Comparison of ENCODE assay signal across 12 cellular contexts in the genomic region with DNA sequence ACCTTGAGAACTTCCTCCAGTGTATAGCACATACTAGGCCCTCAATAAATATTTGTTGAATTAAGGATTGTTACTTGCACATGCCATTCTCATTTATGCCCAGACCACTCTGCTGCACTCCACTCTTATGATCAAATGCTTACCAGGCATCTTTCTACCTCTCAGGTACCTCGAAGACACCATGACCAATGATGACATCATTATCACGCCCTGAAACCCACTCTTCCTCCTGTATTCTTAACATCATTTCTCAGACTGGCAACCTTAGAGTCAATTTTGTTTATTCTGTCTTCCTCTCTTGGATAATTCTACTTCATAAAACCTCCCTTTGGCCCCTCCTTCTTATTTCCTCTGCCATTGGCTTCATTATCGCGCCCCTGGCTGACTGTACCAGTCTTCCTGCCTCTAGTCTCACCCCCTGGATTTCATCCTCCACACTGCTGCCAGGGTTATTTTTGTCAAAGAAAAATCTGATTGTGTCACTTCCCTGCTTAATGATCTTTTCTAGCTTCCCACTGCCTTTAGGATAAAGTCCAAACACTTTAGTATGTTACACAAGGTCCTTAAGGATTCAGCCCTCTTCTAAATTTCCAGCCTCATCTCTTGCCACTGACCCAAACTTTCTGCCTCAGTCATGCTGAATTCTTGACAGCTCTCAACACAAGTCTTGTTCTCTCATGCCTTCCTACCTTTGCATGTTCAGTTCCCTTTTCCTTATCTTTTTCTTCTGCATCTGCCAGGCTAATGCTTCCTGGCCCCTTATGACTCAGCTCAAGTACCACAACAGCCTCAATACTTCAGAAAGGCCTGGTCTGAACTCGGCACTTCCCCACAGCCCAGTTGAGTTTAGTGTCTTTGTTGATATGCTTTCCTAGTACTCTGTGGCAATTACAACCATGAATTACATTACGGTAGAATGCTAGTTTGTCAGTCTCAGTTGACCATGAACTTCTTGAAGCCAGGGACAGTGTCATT. TPM values are rescaled to one million over a fixed set of nuclear protein-coding genes. Genes with fewer than 3 reads are reported as not detected.
DNase-seq lines count a peak whose midpoint lies in the region; ATAC-seq lines count a peak whose summit lies in the region.
"Had no signal": no experiment of that assay in that cellular context is flagged by ENCODE, and none has a peak within 500 bp of the region (broad histone marks: within the 10 kb centered on the region; RNA-seq: fewer than 3 reads in every experiment).

No MANE protein-coding gene starts in this region.

- peaks cover 12% of the 10 kb centered on the region for H3K36me3 Mint-ChIP-seq in activated T-helper 17 cell treated with anti-CD3 and anti-CD28 coated beads, Interleukin-2, amount 50 U/mL, for 72 hours (ENCODE audit: low read depth)
- H3K36me3 Mint-ChIP-seq in naive thymus-derived CD4-positive, alpha-beta T cell, result peaks cover 6 to 33% (median 21%) of the 10 kb centered on the region in 5 donors

- H3K27ac Mint-ChIP-seq in activated T-helper 17 cell treated with anti-CD3 and anti-CD28 coated beads, Interleukin-2, amount 50 U/mL, for 72 hours, result peak overlapping the region; percentile 60
- H3K27ac Mint-ChIP-seq in naive thymus-derived CD4-positive, alpha-beta T cell, result peak overlapping the region in 2 of 9 donors; percentile 25 to 68
- H3K27ac Mint-ChIP-seq: progenitor cell of endocrine pancreas had no signal

- intact Hi-C loops in naive thymus-derived CD4-positive, alpha-beta T cell (cut with micrococcal nuclease), result no loop called here

- no peaks in the 10 kb centered on the region for H3K9me3 ChIP-seq in naive thymus-derived CD4-positive, alpha-beta T cell (ENCODE audit: control insufficient read depth in 2 of 3, low read length in 3 of 3)
- H3K9me3 ChIP-seq: adrenal gland, upper lobe of left lung had no signal

- POLR2A ChIA-PET in naive thymus-derived CD4-positive, alpha-beta T cell (lab: Charles Lee), result no interaction called here

- no peak overlapping the region for H3K4me3 ChIP-seq in naive thymus-derived CD4-positive, alpha-beta T cell (ENCODE audit: low read length)
- H3K4me3 ChIP-seq: adrenal gland, upper lobe of left lung had no signal

- H3K27me3 ChIP-seq in naive thymus-derived CD4-positive, alpha-beta T cell (ENCODE audit: control insufficient read depth in 2 of 2, insufficient read depth in 2 of 2, low read length in 2 of 2), result no peaks in the 10 kb centered on the region
- H3K27me3 ChIP-seq: upper lobe of left lung had no signal

- H3K4me1 Mint-ChIP-seq in activated T-helper 17 cell treated with anti-CD3 and anti-CD28 coated beads, Interleukin-2, amount 50 U/mL, for 72 hours, result peaks cover 7% of the 10 kb centered on the region
- H3K4me1 Mint-ChIP-seq in naive thymus-derived CD4-positive, alpha-beta T cell, result peaks cover 0 to 16% (median 9%) of the 10 kb centered on the region in 7 donors

- peak; percentile 68 for ATAC-seq in GM18907 (IDR thresholded peaks at IDR 0.05; ENCODE audit: unreplicated experiment)
- peak; percentile 12 for ATAC-seq in activated T-helper 17 cell treated with anti-CD3 and anti-CD28 coated beads, Interleukin-2, amount 50 U/mL, for 72 hours (replicated peaks)
- peak; percentile 78 for ATAC-seq in naive thymus-derived CD4-positive, alpha-beta T cell

- peaks cover 3% of the 10 kb centered on the region for H3K9me3 Mint-ChIP-seq in activated T-helper 17 cell treated with anti-CD3 and anti-CD28 coated beads, Interleukin-2, amount 50 U/mL, for 72 hours
- H3K9me3 Mint-ChIP-seq in naive thymus-derived CD4-positive, alpha-beta T cell, result peaks cover 0 to 10% (median 2%) of the 10 kb centered on the region in 11 donors

- no peaks in the 10 kb centered on the region for H3K4me1 ChIP-seq in naive thymus-derived CD4-positive, alpha-beta T cell (ENCODE audit: control insufficient read depth in 2 of 2, insufficient read depth in 2 of 2, low read length in 2 of 2)
- H3K4me1 ChIP-seq: adrenal gland had no signal

- peak; percentile 96 for DNase-seq in KBM-7
- DNase-seq in naive thymus-derived CD4-positive, alpha-beta T cell, result no peak
- DNase-seq in RPMI8226, result no peak
- DNase-seq in medulla oblongata (ENCODE audit: extremely low spot score), result no peak
- no peak for DNase-seq in NCI-H1048 (lab: John Stamatoyannopoulos, UW)
- DNase-seq: left cardiac atrium, NCI-H187 had no signal

- no peak overlapping the region for H3K27ac ChIP-seq in naive thymus-derived CD4-positive, alpha-beta T cell (ENCODE audit: low read depth, low read length)
- H3K27ac ChIP-seq: adrenal gland had no signal

- H3K27me3 Mint-ChIP-seq in activated T-helper 17 cell treated with anti-CD3 and anti-CD28 coated beads, Interleukin-2, amount 50 U/mL, for 72 hours, result no peaks in the 10 kb centered on the region
- H3K27me3 Mint-ChIP-seq in naive thymus-derived CD4-positive, alpha-beta T cell, result no peaks in the 10 kb centered on the region
- H3K27me3 Mint-ChIP-seq: progenitor cell of endocrine pancreas had no signal

- CTCF ChIA-PET in naive thymus-derived CD4-positive, alpha-beta T cell (lab: Charles Lee), result interaction anchor here (0.6 kb wide), 1 partner anchor 157 kb away, joined by 3 read pairs; no protein-coding TSS in a partner anchor

- no peak overlapping the region for H3K4me3 Mint-ChIP-seq in activated T-helper 17 cell treated with anti-CD3 and anti-CD28 coated beads, Interleukin-2, amount 50 U/mL, for 72 hours
- no peak overlapping the region for H3K4me3 Mint-ChIP-seq in naive thymus-derived CD4-positive, alpha-beta T cell

- in situ Hi-C loops in KBM-7 (cut with MboI; ENCODE audit: low pct_unique_long_range_greater_than_20kb, low sequenced_read_pairs), result no loop called here

- no peaks in the 10 kb centered on the region for H3K36me3 ChIP-seq in naive thymus-derived CD4-positive, alpha-beta T cell (ENCODE audit: control insufficient read depth in 2 of 3, insufficient read depth in 3 of 3, low read length in 3 of 3)
- H3K36me3 ChIP-seq: adrenal gland, upper lobe of left lung had no signal

RNA-seq across cellular contexts. Expression of a gene that starts 45.8 kb away (rescaled TPM):
- total RNA-seq in activated T-helper 17 cell treated with anti-CD3 and anti-CD28 coated beads, Interleukin-2, amount 50 U/mL, for 72 hours, result 10 to 100 TPM; 18.4 to 24.7 TPM
- total RNA-seq in naive thymus-derived CD4-positive, alpha-beta T cell, result 10 to 100 TPM; 13.1 to 30.6 (median 19.7) TPM
- 10 to 100 TPM; 11.9 to 14.8 TPM for polyA plus RNA-seq in naive thymus-derived CD4-positive, alpha-beta T cell

Comparison
In these comparisons a context has a peak if more than half of its experiments do, and no peak if none do; other contexts are left out.
1. ATAC-seq: peak in every context shown above with its lines; median percentile 78 in naive thymus-derived CD4-positive, alpha-beta T cell; 68 in GM18907; 12 in activated T-helper 17 cell treated with anti-CD3 and anti-CD28 coated beads, Interleukin-2, amount 50 U/mL, for 72 hours.